Comparison of ENCODE assay signal across 8 cellular contexts in genomic region chr15:40382580-40383456, GRCh38. TPM values are rescaled to one million over a fixed set of nuclear protein-coding genes. Genes with fewer than 3 reads are reported as not detected.
DNase-seq lines count a peak whose midpoint lies in the region; ATAC-seq and TF ChIP-seq lines count a peak whose summit lies in the region.

Gene KNSTRN (plus strand): TSS chr15:40382721. CDS start chr15:40382836, 115 bp downstream.

- no peaks in the 10 kb centered on the region for H3K4me1 ChIP-seq in prostate gland (replicated peaks)

- peak within 1 kb of the TSS; percentile 99 for H3K4me3 Mint-ChIP-seq in T-helper 1 cell treated with Interleukin-12 subunit alpha and Interleukin-12 subunit beta and Interleukin-4 antibody, amounts not matched to agents 30 μg/mL and 1 μg/mL, for 36 hours

- peaks cover 2% of the 10 kb centered on the region for H3K27me3 Mint-ChIP-seq in T-helper 1 cell treated with Interleukin-12 subunit alpha and Interleukin-12 subunit beta and Interleukin-4 antibody, amounts not matched to agents 30 μg/mL and 1 μg/mL, for 36 hours (ENCODE audit: low read depth)

- ATAC-seq in HG02885 (IDR thresholded peaks at IDR 0.05; ENCODE audit: poor library complexity, unreplicated experiment) (peak; percentile 96), left ventricle myocardium superior (peak; percentile 97)

- H3K4me1 Mint-ChIP-seq in T-helper 1 cell treated with Interleukin-12 subunit alpha and Interleukin-12 subunit beta and Interleukin-4 antibody, amounts not matched to agents 30 μg/mL and 1 μg/mL, for 36 hours (ENCODE audit: low read depth), result peaks cover 28% of the 10 kb centered on the region

- peak; percentile 58 for TF ChIP-seq POLR2A in GM15510 (IDR thresholded peaks at IDR 0.05; ENCODE audit: borderline replicate concordance, extremely low read depth, insufficient read length)
- TF ChIP-seq POLR2A in prostate gland (IDR thresholded peaks at IDR 0.05), result no peak

- H3K36me3 ChIP-seq in prostate gland, result no peaks in the 10 kb centered on the region

- 4% methylated on average over 57 of the region's 57 CpGs for WGBS in prostate gland

- intact Hi-C loops in left ventricle myocardium superior (cut with micrococcal nuclease), result no loop called here
- intact Hi-C loops in prostate gland (cut with DNase I), result no loop called here

- peak within 1 kb of the TSS; percentile 6 to 52 for H3K27ac ChIP-seq in prostate gland

- peak within 1 kb of the TSS; percentile 46 to 79 for H3K4me3 ChIP-seq in prostate gland

- H3K27ac Mint-ChIP-seq in T-helper 1 cell treated with Interleukin-12 subunit alpha and Interleukin-12 subunit beta and Interleukin-4 antibody, amounts not matched to agents 30 μg/mL and 1 μg/mL, for 36 hours, result peak within 1 kb of the TSS; percentile 96

- H3K9me3 ChIP-seq in prostate gland, result no peaks in the 10 kb centered on the region

- no peaks in the 10 kb centered on the region for H3K9me3 Mint-ChIP-seq in T-helper 1 cell treated with Interleukin-12 subunit alpha and Interleukin-12 subunit beta and Interleukin-4 antibody, amounts not matched to agents 30 μg/mL and 1 μg/mL, for 36 hours

- no peak for TF ChIP-seq CTCF in prostate gland (IDR thresholded peaks at IDR 0.05)

- DNase-seq in NCI-H1694 treated with DMSO at 0.1 percent for 48 hours (lab: John Stamatoyannopoulos, UW), result peak; percentile 87
- DNase-seq in amniotic stem cell (lab: John Stamatoyannopoulos, UW), result peak; percentile 94
- peak; percentile 93 for DNase-seq in left ventricle myocardium superior
- peak; percentile 90 for DNase-seq in prostate gland (ENCODE audit: low spot score)
- DNase-seq in ureter (ENCODE audit: low spot score), result peak; percentile 93

- no peaks in the 10 kb centered on the region for H3K27me3 ChIP-seq in prostate gland (replicated peaks; ENCODE audit: insufficient read depth)

- H3K36me3 Mint-ChIP-seq in T-helper 1 cell treated with Interleukin-12 subunit alpha and Interleukin-12 subunit beta and Interleukin-4 antibody, amounts not matched to agents 30 μg/mL and 1 μg/mL, for 36 hours (ENCODE audit: low read depth), result peaks cover 25% of the 10 kb centered on the region

RNA-seq across cellular contexts. Expression of gene KNSTRN, which starts in this region (rescaled TPM):
- total RNA-seq in left ventricle myocardium superior (10.1 TPM), prostate gland (10 to 100 TPM; 12.9 to 19.8 TPM), ureter (8.7 TPM)

Comparison
In these comparisons a context has a peak if more than half of its experiments do, and no peak if none do; other contexts are left out.
1. Peak in every context shown above with its lines: DNase-seq, ATAC-seq, H3K4me3 ChIP-seq and H3K27ac ChIP-seq.